18 cellular contexts compared by ENCODE assay signal in the genomic region with DNA sequence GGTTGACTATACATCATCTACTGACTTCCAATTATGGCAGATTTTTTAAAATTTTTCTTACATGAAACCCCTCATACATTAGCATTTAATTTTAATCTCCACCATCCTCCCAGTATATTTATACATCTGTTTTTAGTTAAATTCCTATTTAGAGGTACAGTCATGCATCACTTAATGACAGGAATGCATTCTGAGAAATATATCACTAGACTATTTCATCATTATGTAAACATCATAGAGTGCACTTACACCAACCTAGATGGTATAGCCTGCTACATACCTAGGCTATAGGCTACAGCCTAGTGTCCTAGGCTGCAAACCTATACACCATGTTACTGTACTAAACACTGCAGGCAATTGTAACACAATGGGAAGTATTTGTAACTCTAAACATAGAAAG.
DNase-seq lines count a peak whose midpoint lies in the region; ATAC-seq and TF ChIP-seq lines count a peak whose summit lies in the region.
"Had no signal": no experiment of that assay in that cellular context is flagged by ENCODE, and none has a peak within 500 bp of the region (broad histone marks: within the 10 kb centered on the region; RNA-seq: fewer than 3 reads in every experiment).

No MANE protein-coding gene starts in this region.

- DNase-seq in SK-N-SH (no peak), osteocyte (ENCODE audit: extremely low spot score, unreplicated experiment) (no peak), NCI-H2081 treated with DMSO at 0.1 percent for 48 hours (lab: John Stamatoyannopoulos, UW) (no peak), NCI-H2196 treated with DMSO at 0.1 percent for 48 hours (lab: John Stamatoyannopoulos, UW; ENCODE audit: unreplicated experiment) (no peak)
- DNase-seq in activated naive CD4-positive, alpha-beta T cell treated with anti-CD3 and anti-CD28 coated beads, Interleukin-2, amount 10 ng/mL, durations not matched to agents 7 days and 5 days, result no peak
- DNase-seq: BE2C; CD8-positive, alpha-beta T cell; NCI-H1092; NCI-H1694; NCI-H446 treated with DMSO at 0.1 percent for 48 hours; NCI-H748 treated with DMSO at 0.1 percent for 48 hours; Right ventricle myocardium superior had no signal

- H3K4me1 Mint-ChIP-seq in osteocyte (ENCODE audit: unreplicated experiment), result peaks cover 46% of the 10 kb centered on the region
- H3K4me1 Mint-ChIP-seq in activated naive CD4-positive, alpha-beta T cell treated with anti-CD3 and anti-CD28 coated beads, Interleukin-2, amount 10 ng/mL, durations not matched to agents 7 days and 5 days, result no peaks in the 10 kb centered on the region

- CTCF ChIA-PET in HEK293 (lab: Yijun Ruan, JAX), result no interaction called here
- CTCF ChIA-PET in SK-N-SH (lab: Yijun Ruan, JAX), result no interaction called here
- CTCF ChIA-PET in activated naive CD4-positive, alpha-beta T cell treated with anti-CD3 and anti-CD28 coated beads, Interleukin-2, amount 10 ng/mL, durations not matched to agents 7 days and 5 days (lab: Charles Lee), result no interaction called here

- no peak overlapping the region for H2AFZ ChIP-seq in SK-N-SH (ENCODE audit: low read depth)
- H2AFZ ChIP-seq: PC-9 had no signal

- no peak for TF ChIP-seq RAD21 in SK-N-SH (IDR thresholded peaks at IDR 0.05; ENCODE audit: low read length)

- no peaks in the 10 kb centered on the region; the same call in 1 of the 2 replicates for H3K9me2 ChIP-seq in SK-N-SH

- peak overlapping the region; percentile 83 for H3K27ac Mint-ChIP-seq in osteocyte (ENCODE audit: unreplicated experiment)
- H3K27ac Mint-ChIP-seq in activated naive CD4-positive, alpha-beta T cell treated with anti-CD3 and anti-CD28 coated beads, Interleukin-2, amount 10 ng/mL, durations not matched to agents 7 days and 5 days, result no peak overlapping the region
- H3K27ac Mint-ChIP-seq: CD8-positive, alpha-beta T cell had no signal

- H3K79me2 ChIP-seq in SK-N-SH (ENCODE audit: insufficient read depth), result no peaks in the 10 kb centered on the region

- H3K4me3 Mint-ChIP-seq in osteocyte (ENCODE audit: unreplicated experiment), result no peak overlapping the region
- no peak overlapping the region for H3K4me3 Mint-ChIP-seq in activated naive CD4-positive, alpha-beta T cell treated with anti-CD3 and anti-CD28 coated beads, Interleukin-2, amount 10 ng/mL, durations not matched to agents 7 days and 5 days
- H3K4me3 Mint-ChIP-seq: CD8-positive, alpha-beta T cell had no signal

- H3K27ac ChIP-seq in HEK293 (ENCODE audit: extremely low read depth, low read depth, low read length) (no peak overlapping the region), SK-N-SH (ENCODE audit: low read depth in 2 of 2, low read length in 1 of 2) (peak overlapping the region; percentile 71 to 83; a peak in 3 of 4 replicates)
- H3K27ac ChIP-seq: PC-9 had no signal

- TF ChIP-seq CTCF in HEK293 (tag by site-specific recombination; IDR thresholded peaks at IDR 0.05), result no peak
- TF ChIP-seq CTCF in SK-N-SH (IDR thresholded peaks at IDR 0.05), result no peak
- TF ChIP-seq CTCF in osteocyte (IDR thresholded peaks at IDR 0.05), result no peak

- H3K4me1 ChIP-seq in HEK293 (ENCODE audit: control insufficient read depth, insufficient read depth, low read length), result no peaks in the 10 kb centered on the region
- H3K4me1 ChIP-seq in SK-N-SH (ENCODE audit: control insufficient read depth in 1 of 2, insufficient read depth in 2 of 2, low read depth in 1 of 2, low read length in 1 of 2), result peaks cover 0 to 15% of the 10 kb centered on the region in 2 experiments; a peak in 1 of 4 replicates
- H3K4me1 ChIP-seq: BE2C had no signal

- H4K20me1 ChIP-seq in SK-N-SH (ENCODE audit: insufficient read depth), result no peaks in the 10 kb centered on the region

- ATAC-seq in esophagus mucosa (peak; percentile 43), GM18498 (IDR thresholded peaks at IDR 0.05; ENCODE audit: unreplicated experiment) (no peak)
- ATAC-seq: CD8-positive, alpha-beta T cell; HCT116; K562 had no signal

- peaks cover 4% of the 10 kb centered on the region for H3K9me3 Mint-ChIP-seq in osteocyte (ENCODE audit: unreplicated experiment)
- H3K9me3 Mint-ChIP-seq in activated naive CD4-positive, alpha-beta T cell treated with anti-CD3 and anti-CD28 coated beads, Interleukin-2, amount 10 ng/mL, durations not matched to agents 7 days and 5 days, result no peaks in the 10 kb centered on the region
- H3K9me3 Mint-ChIP-seq: CD8-positive, alpha-beta T cell had no signal

- H3F3A ChIP-seq in SK-N-SH (replicated peaks; ENCODE audit: insufficient read depth), result peaks cover 29% of the 10 kb centered on the region

- H3K27me3 ChIP-seq in SK-N-SH (ENCODE audit: insufficient read depth), result no peaks in the 10 kb centered on the region
- H3K27me3 ChIP-seq: BE2C had no signal

- H3K36me3 Mint-ChIP-seq in osteocyte (ENCODE audit: unreplicated experiment), result peaks cover 2% of the 10 kb centered on the region
- no peaks in the 10 kb centered on the region for H3K36me3 Mint-ChIP-seq in activated naive CD4-positive, alpha-beta T cell treated with anti-CD3 and anti-CD28 coated beads, Interleukin-2, amount 10 ng/mL, durations not matched to agents 7 days and 5 days
- H3K36me3 Mint-ChIP-seq: CD8-positive, alpha-beta T cell had no signal

- no peaks in the 10 kb centered on the region for H3K27me3 Mint-ChIP-seq in osteocyte (ENCODE audit: unreplicated experiment)
- no peaks in the 10 kb centered on the region for H3K27me3 Mint-ChIP-seq in activated naive CD4-positive, alpha-beta T cell treated with anti-CD3 and anti-CD28 coated beads, Interleukin-2, amount 10 ng/mL, durations not matched to agents 7 days and 5 days

- H3K4me2 ChIP-seq in SK-N-SH, result no peak overlapping the region; the same call in 1 of the 2 replicates
- H3K4me2 ChIP-seq: PC-9 had no signal

- POLR2A ChIA-PET in HEK293 (lab: Yijun Ruan, JAX) (no interaction called here), SK-N-SH (lab: Yijun Ruan, JAX) (no interaction called here)

- H3K36me3 ChIP-seq in HEK293 (ENCODE audit: control insufficient read depth in 2 of 2, insufficient read depth in 1 of 2, low read length in 2 of 2) (no peaks in the 10 kb centered on the region), SK-N-SH (replicated peaks in 1 of 2; ENCODE audit: control insufficient read depth in 1 of 2, insufficient read depth in 2 of 2, low read length in 1 of 2) (peaks cover 0 to 3% of the 10 kb centered on the region in 2 experiments)
- H3K36me3 ChIP-seq: BE2C had no signal

- H3K9me3 ChIP-seq in HEK293 (ENCODE audit: control insufficient read depth, insufficient read depth, low read depth, low read length), result no peaks in the 10 kb centered on the region
- no peaks in the 10 kb centered on the region; the same call in 1 of the 2 replicates for H3K9me3 ChIP-seq in SK-N-SH
- H3K9me3 ChIP-seq: BE2C had no signal

- TF ChIP-seq EP300 in SK-N-SH (IDR thresholded peaks at IDR 0.05; ENCODE audit: borderline replicate concordance in 1 of 2, low read depth in 1 of 2, low read length in 1 of 2), result peak in 1 of 2 experiments; percentile 89; a peak in 2 of 4 replicates

- H3K9ac ChIP-seq in SK-N-SH, result no peak overlapping the region

- H3K4me3 ChIP-seq in HEK293 (ENCODE audit: low read depth, low read length) (no peak overlapping the region), SK-N-SH (ENCODE audit: low read depth in 2 of 2, low read length in 1 of 2) (no peak overlapping the region)
- H3K4me3 ChIP-seq: K562, PC-9 had no signal

TF ChIP-seq in HEK293, 187 proteins besides CTCF, POLR2A, EP300 and RAD21 (continues in another document):
- TF ChIP-seq ZNF394 (tag by site-specific recombination; IDR thresholded peaks at IDR 0.05; ENCODE audit: borderline replicate concordance) (no peak), ZBTB7A (tag by site-specific recombination; IDR thresholded peaks at IDR 0.05; ENCODE audit: low read depth) (no peak)

TF ChIP-seq in SK-N-SH, 30 proteins besides CTCF, POLR2A, EP300 and RAD21 (continues in another document):
- no peak for TF ChIP-seq SIN3A (IDR thresholded peaks at IDR 0.05; ENCODE audit: borderline replicate concordance, low read depth, low read length)
- TF ChIP-seq TCF12 (IDR thresholded peaks at IDR 0.05), result peak; percentile 99
- peak; percentile 76 for TF ChIP-seq NFIC (IDR thresholded peaks at IDR 0.05; ENCODE audit: borderline replicate concordance)
- peak; percentile 57; the same call in 1 of the 2 replicates for TF ChIP-seq POLR2AphosphoS5 (IDR thresholded peaks at IDR 0.05; ENCODE audit: low read depth, low read length)
- TF ChIP-seq FOXM1 (IDR thresholded peaks at IDR 0.05; ENCODE audit: low read depth), result peak; percentile 86
- no peak for TF ChIP-seq EZH2phosphoT487 (IDR thresholded peaks at IDR 0.05; ENCODE audit: borderline replicate concordance, low read depth)
- TF ChIP-seq, protein P1, sequence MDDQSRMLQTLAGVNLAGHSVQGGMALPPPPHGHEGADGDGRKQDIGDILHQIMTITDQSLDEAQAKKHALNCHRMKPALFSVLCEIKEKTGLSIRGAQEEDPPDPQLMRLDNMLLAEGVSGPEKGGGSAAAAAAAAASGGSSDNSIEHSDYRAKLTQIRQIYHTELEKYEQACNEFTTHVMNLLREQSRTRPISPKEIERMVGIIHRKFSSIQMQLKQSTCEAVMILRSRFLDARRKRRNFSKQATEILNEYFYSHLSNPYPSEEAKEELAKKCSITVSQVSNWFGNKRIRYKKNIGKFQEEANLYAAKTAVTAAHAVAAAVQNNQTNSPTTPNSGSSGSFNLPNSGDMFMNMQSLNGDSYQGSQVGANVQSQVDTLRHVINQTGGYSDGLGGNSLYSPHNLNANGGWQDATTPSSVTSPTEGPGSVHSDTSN (IDR thresholded peaks at IDR 0.05), result peak; percentile 95
- peak; percentile 69; the same call in 1 of the 2 replicates for TF ChIP-seq FOSL2 (IDR thresholded peaks at IDR 0.05; ENCODE audit: borderline replicate concordance, low read depth)
- TF ChIP-seq NRF1 (IDR thresholded peaks at IDR 0.05; ENCODE audit: low read depth, low read length), result no peak
- TF ChIP-seq JUND (IDR thresholded peaks at IDR 0.05), result peak; percentile 82
- TF ChIP-seq TEAD4 (IDR thresholded peaks at IDR 0.05; ENCODE audit: borderline replicate concordance, insufficient read depth), result peak; percentile 88
- peak; percentile 82; the same call in 1 of the 2 replicates for TF ChIP-seq MEF2A (IDR thresholded peaks at IDR 0.05; ENCODE audit: borderline replicate concordance, low read depth)
